Comparison of ENCODE assay signal across 18 cellular contexts in the genomic region with DNA sequence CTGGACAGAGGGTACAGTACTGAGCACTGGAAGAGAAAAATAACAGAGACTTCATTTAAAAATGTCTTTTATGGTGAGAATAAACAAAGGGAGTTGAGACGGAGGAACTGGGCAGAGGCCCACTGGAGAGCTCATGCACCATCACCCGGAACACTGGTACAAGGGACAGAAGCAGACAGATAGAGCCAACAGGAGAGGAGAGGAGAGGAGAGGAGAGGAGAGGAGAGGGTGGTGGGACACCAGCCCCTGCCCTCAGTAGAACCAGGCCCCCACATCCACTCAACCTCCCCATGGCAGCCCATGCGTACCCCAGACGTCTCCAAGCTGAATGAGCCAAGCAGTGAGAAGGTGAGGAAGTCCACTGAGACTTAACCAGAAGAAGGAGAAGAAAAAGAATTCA.
A peak's percentile ranks its signal among the peaks of the same experiment; 100 is the strongest.
DNase-seq lines count a peak whose midpoint lies in the region; ATAC-seq and TF ChIP-seq lines count a peak whose summit lies in the region.
"Had no signal": no experiment of that assay in that cellular context is flagged by ENCODE, and none has a peak within 500 bp of the region (broad histone marks: within the 10 kb centered on the region; RNA-seq: fewer than 3 reads in every experiment).

No MANE protein-coding gene starts in this region.

- H3K4me3 Mint-ChIP-seq in activated T-cell treated with anti-CD3 and anti-CD28 coated beads, Interleukin-2, amount 50 U/mL, for 72 hours = no peak overlapping the region
- H3K4me3 Mint-ChIP-seq in activated T-cell treated with anti-CD3 and anti-CD28 coated beads, Interleukin-2, amount 50 U/mL, for 4 hours = no peak overlapping the region
- H3K4me3 Mint-ChIP-seq in osteocyte (ENCODE audit: unreplicated experiment) = no peak overlapping the region
- H3K4me3 Mint-ChIP-seq: CD14-positive monocyte; CD4-positive, alpha-beta T cell; CD8-positive, alpha-beta memory T cell; GM23338; H9 had no signal

- POLR2A ChIA-PET in PC-9 (lab: Charles Lee; ENCODE audit: unreplicated experiment) = no interaction called here

- peaks cover 19 to 58% of the 10 kb centered on the region in 2 donors for H3K4me1 ChIP-seq in thoracic aorta (ENCODE audit: control insufficient read depth in 1 of 2, low read depth in 2 of 2)
- H3K4me1 ChIP-seq in PC-9 (replicated peaks; ENCODE audit: insufficient read depth) = no peaks in the 10 kb centered on the region
- H3K4me1 ChIP-seq: BE2C had no signal

- H3K27ac ChIP-seq in thoracic aorta = peak overlapping the region; percentile 55 to 71
- H3K27ac ChIP-seq in PC-9 = no peak overlapping the region
- H3K27ac ChIP-seq: 22Rv1; BLaER1 treated with 17β-estradiol and CSF1 and Interleukin-3, amounts not matched to agents 10 nM and 100 nM had no signal

- ATAC-seq in activated T-cell treated with anti-CD3 and anti-CD28 coated beads, Interleukin-2, amount 50 U/mL, for 72 hours (replicated peaks in 1 of 2) = no peak
- no peak for ATAC-seq in activated T-cell treated with anti-CD3 and anti-CD28 coated beads, Interleukin-2, amount 50 U/mL, for 4 hours
- ATAC-seq in thoracic aorta (ENCODE audit: insufficient number of reproducible peaks, low FRiP score, low read depth) = no peak
- ATAC-seq: GM23338, HCT116 had no signal

- no peaks in the 10 kb centered on the region for H3F3A ChIP-seq in PC-9 (ENCODE audit: insufficient read depth, low read depth)

- H3K27me3 ChIP-seq in thoracic aorta (replicated peaks; ENCODE audit: insufficient read depth) (no peaks in the 10 kb centered on the region), PC-9 (ENCODE audit: insufficient read depth, low read depth) (no peaks in the 10 kb centered on the region)
- H3K27me3 ChIP-seq: BE2C; BLaER1 treated with 17β-estradiol and CSF1 and Interleukin-3, amounts not matched to agents 10 nM and 100 nM had no signal

- no peaks in the 10 kb centered on the region for H3K9me2 ChIP-seq in PC-9 (ENCODE audit: insufficient read depth)

- H3K4me1 Mint-ChIP-seq in activated T-cell treated with anti-CD3 and anti-CD28 coated beads, Interleukin-2, amount 50 U/mL, for 72 hours (ENCODE audit: low read depth) = no peaks in the 10 kb centered on the region
- no peaks in the 10 kb centered on the region for H3K4me1 Mint-ChIP-seq in activated T-cell treated with anti-CD3 and anti-CD28 coated beads, Interleukin-2, amount 50 U/mL, for 4 hours (ENCODE audit: low read depth)
- H3K4me1 Mint-ChIP-seq in osteocyte (ENCODE audit: unreplicated experiment) = no peaks in the 10 kb centered on the region
- H3K4me1 Mint-ChIP-seq: CD14-positive monocyte; CD8-positive, alpha-beta memory T cell; H9 had no signal

- H3K79me2 ChIP-seq in PC-9 (ENCODE audit: low read depth) = no peaks in the 10 kb centered on the region

- H4K20me1 ChIP-seq in PC-9 (ENCODE audit: insufficient read depth) = no peaks in the 10 kb centered on the region
- H4K20me1 ChIP-seq: BLaER1 treated with 17β-estradiol and CSF1 and Interleukin-3, amounts not matched to agents 10 nM and 100 nM had no signal

- H3K36me3 ChIP-seq in thoracic aorta (no peaks in the 10 kb centered on the region), PC-9 (ENCODE audit: low read depth) (no peaks in the 10 kb centered on the region)
- H3K36me3 ChIP-seq: BE2C; BLaER1 treated with 17β-estradiol and CSF1 and Interleukin-3, amounts not matched to agents 10 nM and 100 nM had no signal

- CTCF ChIA-PET in PC-9 (lab: Charles Lee) = no interaction called here

- H3K36me3 Mint-ChIP-seq in activated T-cell treated with anti-CD3 and anti-CD28 coated beads, Interleukin-2, amount 50 U/mL, for 72 hours (ENCODE audit: insufficient read depth in 2 of 2) = no peaks in the 10 kb centered on the region
- H3K36me3 Mint-ChIP-seq in activated T-cell treated with anti-CD3 and anti-CD28 coated beads, Interleukin-2, amount 50 U/mL, for 4 hours (ENCODE audit: insufficient read depth) = no peaks in the 10 kb centered on the region
- no peaks in the 10 kb centered on the region for H3K36me3 Mint-ChIP-seq in osteocyte (ENCODE audit: unreplicated experiment)
- H3K36me3 Mint-ChIP-seq: CD14-positive monocyte; CD8-positive, alpha-beta memory T cell had no signal

- TF ChIP-seq CTCF in osteocyte (IDR thresholded peaks at IDR 0.05) (no peak), thoracic aorta (IDR thresholded peaks at IDR 0.05) (no peak), PC-9 (conservative IDR thresholded peaks at IDR 0.05) (no peak)

- no peak overlapping the region for H3K4me2 ChIP-seq in PC-9
- H3K4me2 ChIP-seq: BLaER1 treated with 17β-estradiol and CSF1 and Interleukin-3, amounts not matched to agents 10 nM and 100 nM; GM23338 had no signal

- H3K9me3 Mint-ChIP-seq in activated T-cell treated with anti-CD3 and anti-CD28 coated beads, Interleukin-2, amount 50 U/mL, for 72 hours = no peaks in the 10 kb centered on the region
- H3K9me3 Mint-ChIP-seq in activated T-cell treated with anti-CD3 and anti-CD28 coated beads, Interleukin-2, amount 50 U/mL, for 4 hours = no peaks in the 10 kb centered on the region
- H3K9me3 Mint-ChIP-seq in osteocyte (ENCODE audit: unreplicated experiment) = no peaks in the 10 kb centered on the region
- H3K9me3 Mint-ChIP-seq: CD4-positive, alpha-beta T cell; CD8-positive, alpha-beta memory T cell; GM23338; H9 had no signal

- no peaks in the 10 kb centered on the region for H3K9me3 ChIP-seq in thoracic aorta
- H3K9me3 ChIP-seq in PC-9 (ENCODE audit: insufficient read depth, low read depth) = no peaks in the 10 kb centered on the region
- H3K9me3 ChIP-seq: BE2C had no signal

- no peak overlapping the region for H2AFZ ChIP-seq in PC-9
- H2AFZ ChIP-seq: GM23338 had no signal

- no peak for DNase-seq in activated T-cell treated with anti-CD3 and anti-CD28 coated beads, Interleukin-2, amount 50 U/mL, for 72 hours
- DNase-seq in activated T-cell treated with anti-CD3 and anti-CD28 coated beads, Interleukin-2, amount 50 U/mL, for 4 hours = no peak
- DNase-seq in osteocyte (ENCODE audit: extremely low spot score, unreplicated experiment) (peak; percentile 34), thoracic aorta (ENCODE audit: low spot score) (no peak), HT-29 (ENCODE audit: low spot score) (no peak), PC-9 (no peak)
- DNase-seq: BE2C; CD4-positive, alpha-beta T cell; CD8-positive, alpha-beta memory T cell; DMS 273 treated with DMSO at 0.1 percent for 48 hours; DMS79 treated with DMSO at 0.1 percent for 48 hours; GF-D8; H9 had no signal

- H3K27ac Mint-ChIP-seq in activated T-cell treated with anti-CD3 and anti-CD28 coated beads, Interleukin-2, amount 50 U/mL, for 72 hours = peak overlapping the region; percentile 21
- H3K27ac Mint-ChIP-seq in osteocyte (ENCODE audit: unreplicated experiment) = no peak overlapping the region
- H3K27ac Mint-ChIP-seq: CD14-positive monocyte; CD4-positive, alpha-beta T cell; CD8-positive, alpha-beta memory T cell; GM23338; H9 had no signal

- H3K4me3 ChIP-seq in thoracic aorta = no peak overlapping the region
- H3K4me3 ChIP-seq in PC-9 = no peak overlapping the region
- H3K4me3 ChIP-seq: BLaER1 treated with 17β-estradiol and CSF1 and Interleukin-3, amounts not matched to agents 10 nM and 100 nM; GM23338 had no signal

- no peaks in the 10 kb centered on the region for H3K27me3 Mint-ChIP-seq in activated T-cell treated with anti-CD3 and anti-CD28 coated beads, Interleukin-2, amount 50 U/mL, for 72 hours (ENCODE audit: low read depth)
- H3K27me3 Mint-ChIP-seq in activated T-cell treated with anti-CD3 and anti-CD28 coated beads, Interleukin-2, amount 50 U/mL, for 4 hours (ENCODE audit: low read depth) = no peaks in the 10 kb centered on the region
- H3K27me3 Mint-ChIP-seq in osteocyte (ENCODE audit: unreplicated experiment) = peaks cover 2% of the 10 kb centered on the region

- BruUV-seq in PC-9 (replicated peaks; lab: Mats Ljungman, UMichigan) = no TSS peak

- intact Hi-C loops in PC-9 (cut with micrococcal nuclease; ENCODE audit: unreplicated experiment) = no loop called here
